In the genomic region with DNA sequence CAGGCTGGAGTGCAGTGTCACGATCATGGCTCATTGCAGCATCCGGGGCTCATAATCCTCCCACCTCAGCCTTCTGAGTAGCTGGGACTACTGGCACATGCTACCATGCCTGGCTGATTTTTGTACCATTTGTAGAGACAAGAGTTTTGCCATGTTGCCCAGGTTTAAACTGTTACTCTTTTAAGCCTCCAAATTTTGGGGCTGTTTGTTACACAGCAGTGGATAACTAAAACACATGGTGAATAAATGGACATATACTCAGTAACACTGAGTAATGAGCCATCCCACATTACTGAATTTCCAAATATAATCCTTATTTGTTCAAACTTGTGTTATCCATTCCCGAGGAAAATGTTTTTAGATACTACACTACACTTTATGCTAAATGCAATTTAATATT, we compare ENCODE assay signal across 2 cellular contexts.
TF ChIP-seq lines count a peak whose summit lies in the region.

No MANE protein-coding gene starts in this region.

TF ChIP-seq in HepG2, 621 proteins besides CTCF, POLR2A, EP300 and RAD21:
- TF ChIP-seq RBAK (CRISPR knock-in tag; IDR thresholded peaks at IDR 0.05) (peak; percentile 76; the same call in 1 of the 2 replicates), ZNF530 (CRISPR knock-in tag; IDR thresholded peaks at IDR 0.05; ENCODE audit: low read depth) (no peak), ZNF343 (CRISPR knock-in tag; IDR thresholded peaks at IDR 0.05) (no peak), ZNF724P (CRISPR knock-in tag; IDR thresholded peaks at IDR 0.05; ENCODE audit: borderline replicate concordance) (no peak), ZNF546 (CRISPR knock-in tag; conservative IDR thresholded peaks at IDR 0.05) (no peak), ZKSCAN8 (CRISPR knock-in tag; IDR thresholded peaks at IDR 0.05; ENCODE audit: borderline replicate concordance) (no peak), ZNF10 (CRISPR knock-in tag; IDR thresholded peaks at IDR 0.05; ENCODE audit: borderline replicate concordance, low read depth) (no peak)

TF ChIP-seq in K562, 482 proteins besides CTCF, POLR2A, EP300 and RAD21:
- TF ChIP-seq TFAM (CRISPR knock-in tag; conservative IDR thresholded peaks at IDR 0.05): no peak
- no peak for TF ChIP-seq THAP12 (CRISPR knock-in tag; IDR thresholded peaks at IDR 0.05)
- no peak for TF ChIP-seq NR2C2 (CRISPR knock-in tag; IDR thresholded peaks at IDR 0.05)
- no peak for TF ChIP-seq NR2C2 (tag; IDR thresholded peaks at IDR 0.05)
- TF ChIP-seq RBM25 (IDR thresholded peaks at IDR 0.05; ENCODE audit: low read depth, low read length, severe bottlenecking): peak; percentile 46
- TF ChIP-seq ETV5 (CRISPR knock-in tag; IDR thresholded peaks at IDR 0.05; ENCODE audit: low read depth): no peak
- TF ChIP-seq ETV6 (IDR thresholded peaks at IDR 0.05; ENCODE audit: borderline replicate concordance in 1 of 2, low read depth in 2 of 2, low read length in 1 of 2): no peak
- no peak for TF ChIP-seq ETV6 (CRISPR knock-in tag; IDR thresholded peaks at IDR 0.05; ENCODE audit: borderline replicate concordance)
- TF ChIP-seq, protein P1, sequence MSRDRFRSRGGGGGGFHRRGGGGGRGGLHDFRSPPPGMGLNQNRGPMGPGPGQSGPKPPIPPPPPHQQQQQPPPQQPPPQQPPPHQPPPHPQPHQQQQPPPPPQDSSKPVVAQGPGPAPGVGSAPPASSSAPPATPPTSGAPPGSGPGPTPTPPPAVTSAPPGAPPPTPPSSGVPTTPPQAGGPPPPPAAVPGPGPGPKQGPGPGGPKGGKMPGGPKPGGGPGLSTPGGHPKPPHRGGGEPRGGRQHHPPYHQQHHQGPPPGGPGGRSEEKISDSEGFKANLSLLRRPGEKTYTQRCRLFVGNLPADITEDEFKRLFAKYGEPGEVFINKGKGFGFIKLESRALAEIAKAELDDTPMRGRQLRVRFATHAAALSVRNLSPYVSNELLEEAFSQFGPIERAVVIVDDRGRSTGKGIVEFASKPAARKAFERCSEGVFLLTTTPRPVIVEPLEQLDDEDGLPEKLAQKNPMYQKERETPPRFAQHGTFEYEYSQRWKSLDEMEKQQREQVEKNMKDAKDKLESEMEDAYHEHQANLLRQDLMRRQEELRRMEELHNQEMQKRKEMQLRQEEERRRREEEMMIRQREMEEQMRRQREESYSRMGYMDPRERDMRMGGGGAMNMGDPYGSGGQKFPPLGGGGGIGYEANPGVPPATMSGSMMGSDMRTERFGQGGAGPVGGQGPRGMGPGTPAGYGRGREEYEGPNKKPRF (IDR thresholded peaks at IDR 0.05; ENCODE audit: low read depth, low read length): no peak
- TF ChIP-seq NELFE (IDR thresholded peaks at IDR 0.05; ENCODE audit: insufficient read depth, insufficient read length): no peak
- no peak for TF ChIP-seq TAF15 (IDR thresholded peaks at IDR 0.05; ENCODE audit: low read depth, low read length)
- TF ChIP-seq, protein P2, sequence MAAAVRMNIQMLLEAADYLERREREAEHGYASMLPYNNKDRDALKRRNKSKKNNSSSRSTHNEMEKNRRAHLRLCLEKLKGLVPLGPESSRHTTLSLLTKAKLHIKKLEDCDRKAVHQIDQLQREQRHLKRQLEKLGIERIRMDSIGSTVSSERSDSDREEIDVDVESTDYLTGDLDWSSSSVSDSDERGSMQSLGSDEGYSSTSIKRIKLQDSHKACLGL (CRISPR knock-in tag; IDR thresholded peaks at IDR 0.05; ENCODE audit: borderline replicate concordance, poor library complexity, severe bottlenecking): no peak
- TF ChIP-seq BCOR (IDR thresholded peaks at IDR 0.05): peak; percentile 37; the same call in 1 of the 2 replicates
- no peak for TF ChIP-seq MTA1 (IDR thresholded peaks at IDR 0.05; ENCODE audit: borderline replicate concordance)
- TF ChIP-seq ZNF408 (CRISPR knock-in tag; IDR thresholded peaks at IDR 0.05; ENCODE audit: low read depth): no peak
TF ChIP-seq in K562: peak in this region for 2.
